Comparison of ENCODE assay signal across 21 cellular contexts in the genomic region with DNA sequence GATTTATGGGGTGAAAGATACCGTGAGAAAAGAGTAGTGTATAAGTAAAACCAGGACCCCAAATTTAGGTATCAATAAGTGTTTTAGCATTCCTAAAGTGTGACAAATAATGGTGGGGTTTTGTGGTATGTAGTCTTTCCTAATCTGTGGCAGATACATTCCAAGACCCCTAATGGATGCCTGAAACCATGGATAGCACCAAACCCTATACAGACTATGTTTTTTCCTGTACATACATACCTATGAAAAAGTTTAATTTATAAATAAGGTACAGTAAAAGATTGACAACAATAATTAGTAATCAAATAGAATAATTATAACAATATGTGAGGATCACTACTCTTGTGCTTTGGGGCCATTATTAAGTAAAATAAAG. TPM values are rescaled to one million over a fixed set of nuclear protein-coding genes. Genes with fewer than 3 reads are reported as not detected.
DNase-seq lines count a peak whose midpoint lies in the region; ATAC-seq, FAIRE-seq and TF ChIP-seq lines count a peak whose summit lies in the region.
"Had no signal": no experiment of that assay in that cellular context is flagged by ENCODE, and none has a peak within 500 bp of the region (broad histone marks: within the 10 kb centered on the region; RNA-seq: fewer than 3 reads in every experiment).

No MANE protein-coding gene starts in this region.

- TF ChIP-seq CTCF in HepG2 (CRISPR knock-in tag; IDR thresholded peaks at IDR 0.05) (no peak), right lobe of liver (IDR thresholded peaks at IDR 0.05) (no peak), Panc1 (IDR thresholded peaks at IDR 0.05) (no peak), pancreas (IDR thresholded peaks at IDR 0.05) (no peak)

- H3K27ac Mint-ChIP-seq in stimulated activated naive CD8-positive, alpha-beta T cell treated with anti-CD3 and anti-CD28 coated beads, Interleukin-15, amount 100 ng/mL, for 72 hours, result peak overlapping the region; percentile 99
- H3K27ac Mint-ChIP-seq: mesothelial cell of epicardium; stimulated activated naive B cell treated with anti-CD40 and anti-IgM and Interleukin-4, amounts not matched to agents 10 μg/mL and 1 μg/mL and 100 μg/mL, for 72 hours; T-helper 17 cell had no signal

- ATAC-seq in HepG2, result no peak; the same call in 2 of the 3 replicates
- no peak for ATAC-seq in right lobe of liver
- ATAC-seq in Panc1, result peak; percentile 26; the same call in 1 of the 2 replicates
- ATAC-seq in stimulated activated naive CD8-positive, alpha-beta T cell treated with anti-CD3 and anti-CD28 coated beads, Interleukin-15, amount 100 ng/mL, for 72 hours, result no peak
- ATAC-seq in pancreas, result no peak
- ATAC-seq: gastroesophageal sphincter; naive thymus-derived CD8-positive, alpha-beta T cell; T-helper 17 cell had no signal

- H3K27me3 ChIP-seq in HepG2 (ENCODE audit: control insufficient read depth in 1 of 2, insufficient read depth in 2 of 2, low read length in 2 of 2) (no peaks in the 10 kb centered on the region), right lobe of liver (no peaks in the 10 kb centered on the region), Panc1 (ENCODE audit: control insufficient read depth, insufficient read depth, low read length) (no peaks in the 10 kb centered on the region), pancreas (no peaks in the 10 kb centered on the region)
- H3K27me3 ChIP-seq: gastroesophageal sphincter had no signal

- peaks cover 52% of the 10 kb centered on the region for H3K4me1 Mint-ChIP-seq in stimulated activated naive CD8-positive, alpha-beta T cell treated with anti-CD3 and anti-CD28 coated beads, Interleukin-15, amount 100 ng/mL, for 72 hours
- H3K4me1 Mint-ChIP-seq: mesothelial cell of epicardium had no signal

- in situ Hi-C loops in HepG2 (cut with HindIII; ENCODE audit: extremely low pct_ligation_motif_present, low pct_unique_long_range_greater_than_20kb) (loop anchor here (10.0 kb wide), 1 partner anchor 193 kb away; no protein-coding TSS in a partner anchor), Panc1 (cut with HindIII; ENCODE audit: low pct_unique_long_range_greater_than_20kb, low sequenced_read_pairs) (no loop called here)

- peaks cover 0 to 5% of the 10 kb centered on the region in 2 donors for H3K9me3 Mint-ChIP-seq in stimulated activated naive CD8-positive, alpha-beta T cell treated with anti-CD3 and anti-CD28 coated beads, Interleukin-15, amount 100 ng/mL, for 72 hours
- H3K9me3 Mint-ChIP-seq: CD14-positive monocyte; mesothelial cell of epicardium; naive thymus-derived CD8-positive, alpha-beta T cell; stimulated activated naive B cell treated with anti-CD40 and anti-IgM and Interleukin-4, amounts not matched to agents 10 μg/mL and 1 μg/mL and 100 μg/mL, for 72 hours had no signal

- H3K4me3 ChIP-seq in HepG2 (replicated peaks in 1 of 3; ENCODE audit: insufficient read depth in 1 of 3, low read depth in 2 of 3, low read length in 3 of 3) (no peak overlapping the region), right lobe of liver (no peak overlapping the region), Panc1 (ENCODE audit: low read depth in 2 of 2, low read length in 2 of 2) (no peak overlapping the region), pancreas (no peak overlapping the region)
- H3K4me3 ChIP-seq: gastroesophageal sphincter, HAP-1, left ventricle myocardium inferior had no signal

- WGBS in HepG2 (ENCODE audit: low lambda C conversion rate), result 95% methylated on average over 1 of the region's 1 CpG
- WGBS in right lobe of liver (ENCODE audit: insufficient coverage, low coverage, low lambda C conversion rate, missing lambda C conversion rate), result 100% methylated on average over 1 of the region's 1 CpG
- 88 to 91% methylated on average over 1 of the region's 1 CpG for WGBS in pancreas, 2 donors

- H3K79me2 ChIP-seq in HepG2 (ENCODE audit: insufficient read depth, low read length), result no peaks in the 10 kb centered on the region

- no peaks in the 10 kb centered on the region for H4K20me1 ChIP-seq in HepG2 (ENCODE audit: insufficient read depth, low read length)

- H3K27ac ChIP-seq in HepG2 (ENCODE audit: extremely low read length, insufficient read depth, low read length) (peak overlapping the region; percentile 38), right lobe of liver (no peak overlapping the region), Panc1 (ENCODE audit: low read length) (no peak overlapping the region), epithelial cell of prostate (peak overlapping the region; percentile 99), pancreas (no peak overlapping the region)
- H3K27ac ChIP-seq: gastroesophageal sphincter, left ventricle myocardium inferior had no signal

- H3K4me3 Mint-ChIP-seq in stimulated activated naive CD8-positive, alpha-beta T cell treated with anti-CD3 and anti-CD28 coated beads, Interleukin-15, amount 100 ng/mL, for 72 hours, result peak overlapping the region in 1 of 2 donors; percentile 30
- H3K4me3 Mint-ChIP-seq: brain; CD14-positive monocyte; mesothelial cell of epicardium; naive thymus-derived CD8-positive, alpha-beta T cell; stimulated activated naive B cell treated with anti-CD40 and anti-IgM and Interleukin-4, amounts not matched to agents 10 μg/mL and 1 μg/mL and 100 μg/mL, for 72 hours; T-helper 17 cell had no signal

- CTCF ChIA-PET in HepG2 (lab: Yijun Ruan, JAX; ENCODE audit: low intra/inter-chr PET ratio, low total read pairs) (no interaction called here), Panc1 (lab: Charles Lee) (no interaction called here)

- H3K4me1 ChIP-seq in HepG2 (ENCODE audit: insufficient read depth, low read length) (peaks cover 83% of the 10 kb centered on the region), right lobe of liver (no peaks in the 10 kb centered on the region), Panc1 (ENCODE audit: control insufficient read depth, insufficient read depth, low read length) (peaks cover 6% of the 10 kb centered on the region; the same call in 1 of the 2 replicates), pancreas (no peaks in the 10 kb centered on the region)
- H3K4me1 ChIP-seq: gastroesophageal sphincter, HAP-1 had no signal

- TF ChIP-seq EP300 in HepG2 (IDR thresholded peaks at IDR 0.05; ENCODE audit: low read depth in 2 of 2, low read length in 2 of 2) (no peak), HepG2 (CRISPR knock-in tag; IDR thresholded peaks at IDR 0.05; ENCODE audit: borderline replicate concordance) (no peak)

- peak overlapping the region; percentile 12; the same call in 1 of the 2 replicates for H3K4me2 ChIP-seq in HepG2 (ENCODE audit: low read depth, low read length)

- no peak overlapping the region; the same call in 1 of the 2 replicates for H3K9ac ChIP-seq in HepG2 (ENCODE audit: insufficient read depth, low read depth, low read length)

- H3K36me3 ChIP-seq in HepG2 (replicated peaks in 1 of 2; ENCODE audit: control insufficient read depth in 1 of 2, insufficient read depth in 2 of 2, low read length in 2 of 2) (no peaks in the 10 kb centered on the region), right lobe of liver (no peaks in the 10 kb centered on the region), Panc1 (ENCODE audit: control insufficient read depth, insufficient read depth, low read length) (no peaks in the 10 kb centered on the region), pancreas (no peaks in the 10 kb centered on the region)
- H3K36me3 ChIP-seq: gastroesophageal sphincter, HAP-1, left ventricle myocardium inferior had no signal

- peaks cover 7% of the 10 kb centered on the region for H3K27me3 Mint-ChIP-seq in stimulated activated naive CD8-positive, alpha-beta T cell treated with anti-CD3 and anti-CD28 coated beads, Interleukin-15, amount 100 ng/mL, for 72 hours

- POLR2A ChIA-PET in HepG2 (lab: Yijun Ruan, JAX) (no interaction called here), Panc1 (lab: Charles Lee) (no interaction called here)

- no peak for TF ChIP-seq RAD21 in HepG2 (CRISPR knock-in tag; IDR thresholded peaks at IDR 0.05)

- no peak for DNase-seq in HepG2 (ENCODE audit: low spot score)
- DNase-seq in right lobe of liver, result no peak
- DNase-seq in Panc1 (ENCODE audit: low read depth, low spot score), result no peak
- DNase-seq in epithelial cell of prostate (ENCODE audit: low read depth, low spot score), result no peak
- no peak for DNase-seq in stimulated activated naive CD8-positive, alpha-beta T cell treated with anti-CD3 and anti-CD28 coated beads, Interleukin-15, amount 100 ng/mL, for 72 hours
- no peak for DNase-seq in NCI-H2107 treated with DMSO at 0.1 percent for 48 hours (lab: John Stamatoyannopoulos, UW; ENCODE audit: unreplicated experiment)
- no peak for DNase-seq in pancreas
- DNase-seq in NCI-H2171 treated with DMSO at 0.1 percent for 48 hours (lab: John Stamatoyannopoulos, UW), result no peak
- DNase-seq: effector CD8-positive, alpha-beta T cell; left ventricle myocardium inferior; naive thymus-derived CD8-positive, alpha-beta T cell; NCI-H1105 treated with DMSO at 0.1 percent for 48 hours; NCI-H2081 treated with DMSO at 0.1 percent for 48 hours; occipital lobe; stimulated activated naive B cell treated with anti-CD40 and anti-IgM and Interleukin-4, amounts not matched to agents 10 μg/mL and 1 μg/mL and 100 μg/mL, for 72 hours; T-helper 17 cell had no signal

- no peak for TF ChIP-seq POLR2A in HepG2 (IDR thresholded peaks at IDR 0.05; ENCODE audit: insufficient read depth in 1 of 2, low read depth in 2 of 2, low read length in 2 of 2)
- no peak for TF ChIP-seq POLR2A in right lobe of liver (IDR thresholded peaks at IDR 0.05)

- BruUV-seq in HepG2 (replicated peaks; lab: Mats Ljungman, UMichigan) (no TSS peak), Panc1 (replicated peaks; lab: Mats Ljungman, UMichigan) (no TSS peak)

- no peaks in the 10 kb centered on the region for H3K9me3 ChIP-seq in HepG2 (ENCODE audit: low read length)
- H3K9me3 ChIP-seq in right lobe of liver, result no peaks in the 10 kb centered on the region
- H3K9me3 ChIP-seq in Panc1 (ENCODE audit: control insufficient read depth, insufficient read depth, low read depth, low read length), result no peaks in the 10 kb centered on the region
- H3K9me3 ChIP-seq in pancreas, result no peaks in the 10 kb centered on the region
- H3K9me3 ChIP-seq: gastroesophageal sphincter, HAP-1, left ventricle myocardium inferior had no signal

- no peak overlapping the region for H2AFZ ChIP-seq in HepG2 (ENCODE audit: low read length)

- intact Hi-C loops in HepG2 (cut with micrococcal nuclease; ENCODE audit: unreplicated experiment), result no loop called here
- intact Hi-C loops in right lobe of liver (cut with DNase I), result no loop called here
- intact Hi-C loops in Panc1 (cut with micrococcal nuclease; ENCODE audit: unreplicated experiment), result no loop called here
- intact Hi-C loops in pancreas (cut with DNase I), result no loop called here

- FAIRE-seq in HepG2 (lab: Jason Lieb, UNC), result no peak
- FAIRE-seq in pancreas (lab: Jason Lieb, UNC), result no peak

RNA-seq across cellular contexts. Expression of a gene that starts 14.4 kb away (rescaled TPM):
- total RNA-seq in HepG2 (2016; rRNA removed; fragmentation: Illumina TruSeq; extraction: Trizol) (4.6 TPM in 2 replicates), right lobe of liver (10 to 100 TPM in 3 of 6 experiments, 1 to 10 TPM in 3; 7.3 to 14.2 (median 10.5) TPM), Panc1 (2021; ENCODE audit: unreplicated experiment) (3.5 TPM), pancreas (10 to 100 TPM in 4 of 6 donors, 1 to 10 TPM in 2; 7.3 to 24.4 (median 12.9) TPM)
- total RNA-seq in HepG2 (2016; cell fraction: cytosol; rRNA removed; fragmentation: Illumina TruSeq; extraction: Trizol; ENCODE audit: low read depth), result 1.1 and 1.3 TPM in 2 replicates
- total RNA-seq in HepG2 (2016; cell fraction: insoluble cytoplasmic fraction; rRNA removed; fragmentation: Illumina TruSeq; extraction: Trizol), result 3.7 and 4.3 TPM in 2 replicates
- 1.4 and 2.2 TPM in 2 replicates for total RNA-seq in HepG2 (2016; cell fraction: membrane; rRNA removed; fragmentation: Illumina TruSeq; extraction: Trizol)
- 5.1 and 5.6 TPM in 2 replicates for total RNA-seq in HepG2 (2016; cell fraction: nucleus; rRNA removed; fragmentation: Illumina TruSeq; extraction: Trizol)
- polyA plus RNA-seq in HepG2 (2011; rRNA removed) (24.1 and 29.2 TPM in 2 replicates), pancreas (1 to 10 TPM; 3.5 to 4.6 TPM)
- 10.5 and 16.7 TPM in 2 replicates for polyA plus RNA-seq in HepG2 (2011; cell fraction: cytosol; rRNA removed)
- polyA plus RNA-seq in HepG2 (2011; cell fraction: nucleus; rRNA removed), result 21.9 and 33.5 TPM in 2 replicates
- 16.7 and 20.6 TPM in 2 replicates for polyA plus RNA-seq in HepG2 (2012)
- 0.17 and 0.33 TPM in 2 replicates for polyA plus RNA-seq in HepG2 (2016; cell fraction: cytosol; fragmentation: Illumina TruSeq; extraction: Trizol; ENCODE audit: low read depth)
- polyA plus RNA-seq in HepG2 (2016; cell fraction: insoluble cytoplasmic fraction; fragmentation: Illumina TruSeq; extraction: Trizol; ENCODE audit: low read depth), result 1.5 and 1.6 TPM in 2 replicates
- 0.25 and 0.38 TPM in 2 replicates for polyA plus RNA-seq in HepG2 (2016; cell fraction: membrane; fragmentation: Illumina TruSeq; extraction: Trizol; ENCODE audit: low read depth)
- 4.4 and 4.8 TPM in 2 replicates for polyA plus RNA-seq in HepG2 (2016; cell fraction: nucleus; fragmentation: Illumina TruSeq; extraction: Trizol; ENCODE audit: insufficient read depth, low read depth)
- 9.5 and 54.7 TPM in 2 replicates for polyA minus RNA-seq in HepG2 (2011; rRNA and poly(A)+ RNA removed; ENCODE audit: low replicate concordance)
- polyA minus RNA-seq in HepG2 (2011; cell fraction: cytosol; rRNA and poly(A)+ RNA removed), result 41.0 and 60.4 TPM in 2 replicates
- 73.6 and 109 TPM in 2 replicates for polyA minus RNA-seq in HepG2 (2011; cell fraction: nucleus; rRNA and poly(A)+ RNA removed)
- 3.0 TPM for polyA plus RNA-seq in Panc1 (2012; ENCODE audit: insufficient read length)

RNA-seq across cellular contexts. Expression of a gene that starts 40.3 kb away (rescaled TPM):
- total RNA-seq in HepG2 (2016; rRNA removed; fragmentation: Illumina TruSeq; extraction: Trizol) (37.3 and 70.2 TPM in 2 replicates), right lobe of liver (10 to 100 TPM; 16.8 to 43.7 (median 28.3) TPM), Panc1 (2021; ENCODE audit: unreplicated experiment) (95.9 TPM), pancreas (10 to 100 TPM; 19.8 to 45.3 (median 28.4) TPM)
- total RNA-seq in HepG2 (2016; cell fraction: cytosol; rRNA removed; fragmentation: Illumina TruSeq; extraction: Trizol; ENCODE audit: low read depth), result 3.7 and 3.9 TPM in 2 replicates
- 34.6 and 68.5 TPM in 2 replicates for total RNA-seq in HepG2 (2016; cell fraction: insoluble cytoplasmic fraction; rRNA removed; fragmentation: Illumina TruSeq; extraction: Trizol)
- total RNA-seq in HepG2 (2016; cell fraction: membrane; rRNA removed; fragmentation: Illumina TruSeq; extraction: Trizol), result 14.7 and 15.5 TPM in 2 replicates
- 67.9 and 80.5 TPM in 2 replicates for total RNA-seq in HepG2 (2016; cell fraction: nucleus; rRNA removed; fragmentation: Illumina TruSeq; extraction: Trizol)
- polyA plus RNA-seq in HepG2 (2011; rRNA removed) (39.2 and 45.4 TPM in 2 replicates), pancreas (10 to 100 TPM in 1 of 2 donors, 1 to 10 TPM in 1; 5.6 to 14.3 TPM)
- polyA plus RNA-seq in HepG2 (2011; cell fraction: cytosol; rRNA removed), result 30.8 and 37.4 TPM in 2 replicates
- polyA plus RNA-seq in HepG2 (2011; cell fraction: nucleus; rRNA removed), result 17.5 and 20.0 TPM in 2 replicates
- polyA plus RNA-seq in HepG2 (2012), result 76.8 and 81.5 TPM in 2 replicates
- 4.9 and 5.3 TPM in 2 replicates for polyA plus RNA-seq in HepG2 (2016; cell fraction: cytosol; fragmentation: Illumina TruSeq; extraction: Trizol; ENCODE audit: low read depth)
- 44.7 and 53.0 TPM in 2 replicates for polyA plus RNA-seq in HepG2 (2016; cell fraction: insoluble cytoplasmic fraction; fragmentation: Illumina TruSeq; extraction: Trizol; ENCODE audit: low read depth)
- polyA plus RNA-seq in HepG2 (2016; cell fraction: membrane; fragmentation: Illumina TruSeq; extraction: Trizol; ENCODE audit: low read depth), result 13.7 and 14.8 TPM in 2 replicates
- 125 and 131 TPM in 2 replicates for polyA plus RNA-seq in HepG2 (2016; cell fraction: nucleus; fragmentation: Illumina TruSeq; extraction: Trizol; ENCODE audit: insufficient read depth, low read depth)
- 17.1 and 29.8 TPM in 2 replicates for polyA minus RNA-seq in HepG2 (2011; rRNA and poly(A)+ RNA removed; ENCODE audit: low replicate concordance)
- 29.4 and 33.1 TPM in 2 replicates for polyA minus RNA-seq in HepG2 (2011; cell fraction: cytosol; rRNA and poly(A)+ RNA removed)
- polyA minus RNA-seq in HepG2 (2011; cell fraction: nucleus; rRNA and poly(A)+ RNA removed), result 11.7 and 15.9 TPM in 2 replicates
- 100 TPM for polyA plus RNA-seq in Panc1 (2012; ENCODE audit: insufficient read length)

Comparison
In these comparisons a context has a peak if more than half of its experiments do, and no peak if none do; other contexts are left out.
1. H3K27ac ChIP-seq: peak in HepG2 (single experiment) and epithelial cell of prostate (single experiment); none in right lobe of liver (0 of 3), Panc1 (single experiment) and pancreas (0 of 4).